8 cellular contexts compared by ENCODE assay signal in the genomic region with DNA sequence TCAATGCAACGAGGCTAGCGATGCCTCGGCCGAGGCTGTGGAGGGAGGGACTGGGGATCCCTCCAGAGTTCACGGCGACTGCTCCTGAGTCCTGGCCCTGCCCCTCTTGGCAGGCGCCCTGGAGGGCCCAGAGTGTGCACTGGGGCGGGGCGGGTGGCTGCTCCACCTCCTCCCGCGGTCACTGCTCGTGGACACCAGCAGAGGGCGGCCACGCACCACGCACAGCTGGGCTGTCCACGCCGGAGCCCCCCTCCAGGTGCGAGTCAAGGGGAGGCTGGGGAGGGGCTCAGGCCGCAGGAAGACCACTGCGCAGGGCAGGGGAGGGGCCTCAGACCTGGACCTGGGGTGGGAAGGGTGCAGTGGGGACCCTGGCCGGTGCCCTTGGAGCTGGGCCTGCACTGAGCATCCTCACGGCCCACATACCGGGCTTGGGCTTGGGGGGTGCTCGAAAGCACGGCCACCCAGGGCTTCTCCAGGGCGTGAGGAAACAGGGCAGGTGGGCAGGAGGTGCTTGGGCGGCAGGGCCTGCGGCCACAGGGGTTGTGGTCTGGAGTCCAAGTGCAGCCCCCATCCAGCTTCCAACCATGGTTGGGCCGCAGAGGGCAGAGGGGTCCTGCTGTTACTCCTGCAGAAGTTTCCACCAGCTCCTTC. TPM values are rescaled to one million over a fixed set of nuclear protein-coding genes. Genes with fewer than 3 reads are reported as not detected.
DNase-seq lines count a peak whose midpoint lies in the region; ATAC-seq, FAIRE-seq and TF ChIP-seq lines count a peak whose summit lies in the region.

No MANE protein-coding gene starts in this region.

- POLR2A ChIA-PET in CD4-positive, alpha-beta T cell (lab: Charles Lee) = interaction anchor here (1.5 kb wide), 1 partner anchor 11 kb away, joined by 4 read pairs; no protein-coding TSS in a partner anchor

- intact Hi-C loops in CD4-positive, alpha-beta T cell (cut with DNase I, micrococcal nuclease) = loop anchor here (1.0 to 5.0 kb wide), 4 partner anchors 18 to 600 kb away; no protein-coding TSS in a partner anchor
- intact Hi-C loops in heart left ventricle (cut with DNase I) = loop anchor here (1.0 to 10.0 kb wide), 5 partner anchors 600 to 605 kb away; no protein-coding TSS in a partner anchor

- H3K4me1 ChIP-seq in heart left ventricle = peaks cover 0 to 6% (median 0%) of the 10 kb centered on the region in 12 donors

- WGBS in heart left ventricle, 4 donors = 24 to 100% (median 35%) methylated on average over 3 to 29 of the region's 29 CpGs

- H3K27me3 ChIP-seq in CD4-positive, alpha-beta T cell (ENCODE audit: control insufficient read depth, insufficient read depth, low read length) = peaks cover 11% of the 10 kb centered on the region
- peaks cover 0 to 30% (median 5%) of the 10 kb centered on the region in 9 donors for H3K27me3 ChIP-seq in heart left ventricle

- H3K36me3 Mint-ChIP-seq in CD4-positive, alpha-beta T cell (ENCODE audit: low read depth) = no peaks in the 10 kb centered on the region

- FAIRE-seq in HTR-8/SVneo (lab: Jason Lieb, UNC) (no peak), GM12892 (lab: Jason Lieb, UNC) (no peak)

- TF ChIP-seq POLR2A in heart left ventricle (IDR thresholded peaks at IDR 0.05) = no peak
- TF ChIP-seq POLR2A in GM12892 (IDR thresholded peaks at IDR 0.05; ENCODE audit: low read depth, low read length) = no peak

- peak; percentile 21 to 56 (median 42) for DNase-seq in CD4-positive, alpha-beta T cell
- DNase-seq in HTR-8/SVneo (ENCODE audit: insufficient read length, low spot score) (peak; percentile 36), heart left ventricle (peak in 4 of 5 donors; percentile 40 to 71 (median 52)), GM12892 (ENCODE audit: insufficient read length) (no peak), NCI-H345 treated with DMSO at 0.1 percent for 48 hours (lab: John Stamatoyannopoulos, UW; ENCODE audit: unreplicated experiment) (no peak)
- DNase-seq in activated CD4-positive, alpha-beta T cell treated with anti-CD3 and anti-CD28 coated beads, Interleukin-2, amount 50 U/mL, for 4 hours = peak; percentile 24 to 26
- DNase-seq in stimulated activated CD4-positive, alpha-beta T cell treated with anti-CD3 and anti-CD28 coated beads, Interleukin-2, amount 100 ng/mL, for 24 hours = peak; percentile 48 to 61

- H3K27ac ChIP-seq in CD4-positive, alpha-beta T cell (ENCODE audit: low read depth, low read length) = no peak overlapping the region
- no peak overlapping the region for H3K27ac ChIP-seq in heart left ventricle

- peaks cover 4% of the 10 kb centered on the region for H3K27me3 Mint-ChIP-seq in CD4-positive, alpha-beta T cell

- H3K4me1 Mint-ChIP-seq in CD4-positive, alpha-beta T cell (ENCODE audit: low read depth) = no peaks in the 10 kb centered on the region

- no peak overlapping the region for H3K4me3 Mint-ChIP-seq in CD4-positive, alpha-beta T cell

- H3K4me3 ChIP-seq in heart left ventricle = no peak overlapping the region

- no peak overlapping the region for H3K27ac Mint-ChIP-seq in CD4-positive, alpha-beta T cell

- CTCF ChIA-PET in CD4-positive, alpha-beta T cell (lab: Charles Lee) = interaction anchor here (1.2 kb wide), 1 partner anchor 100 kb away, joined by 5 read pairs; no protein-coding TSS in a partner anchor

- ATAC-seq in CD4-positive, alpha-beta T cell (ENCODE audit: poor library complexity) = peak; percentile 88
- peak; percentile 79 to 88 (median 82) for ATAC-seq in heart left ventricle
- no peak for ATAC-seq in HG03045 (IDR thresholded peaks at IDR 0.05; ENCODE audit: unreplicated experiment)

- H3K9me3 Mint-ChIP-seq in CD4-positive, alpha-beta T cell = no peaks in the 10 kb centered on the region

- peak; percentile 76 for TF ChIP-seq CTCF in CD4-positive, alpha-beta T cell (IDR thresholded peaks at IDR 0.05)
- TF ChIP-seq CTCF in heart left ventricle (IDR thresholded peaks at IDR 0.05) = peak; percentile 56 to 71 (median 62)

- H3K9me3 ChIP-seq in CD4-positive, alpha-beta T cell (ENCODE audit: control insufficient read depth, low read length) = no peaks in the 10 kb centered on the region
- H3K9me3 ChIP-seq in heart left ventricle = peaks cover 0 to under 1% (median 0%) of the 10 kb centered on the region in 12 donors

- no peaks in the 10 kb centered on the region for H3K36me3 ChIP-seq in heart left ventricle

RNA-seq across cellular contexts. Expression of a gene that starts 20.6 kb away (rescaled TPM):
- 1 to 10 TPM; 1.3 TPM for total RNA-seq in CD4-positive, alpha-beta T cell
- total RNA-seq in heart left ventricle = under 1 TPM in 8 of 9 donors, not detected in 1; 0.19 to 0.67 (median 0.52) TPM
- polyA plus RNA-seq in heart left ventricle = under 1 TPM; 0.06 to 0.30 TPM
- 0.28 TPM for polyA plus RNA-seq in GM12892 (2012; ENCODE audit: missing spikeins)

Comparison
In these comparisons a context has a peak if more than half of its experiments do, and no peak if none do; other contexts are left out.
1. DNase-seq: peak in CD4-positive, alpha-beta T cell (10 of 10), HTR-8/SVneo (single experiment), activated CD4-positive, alpha-beta T cell treated with anti-CD3 and anti-CD28 coated beads, Interleukin-2, amount 50 U/mL, for 4 hours (2 of 2), heart left ventricle (4 of 5) and stimulated activated CD4-positive, alpha-beta T cell treated with anti-CD3 and anti-CD28 coated beads, Interleukin-2, amount 100 ng/mL, for 24 hours (2 of 2); none in GM12892 (single experiment) and NCI-H345 treated with DMSO at 0.1 percent for 48 hours (single experiment).